Comparison of ENCODE assay signal across 2 cellular contexts in genomic region chr10:57884965-57885617, GRCh38.
TF ChIP-seq lines count a peak whose summit lies in the region.

No MANE protein-coding gene starts in this region.

TF ChIP-seq in liver, 16 proteins besides CTCF, POLR2A, EP300 and RAD21 (continued from another document):
- TF ChIP-seq REST (IDR thresholded peaks at IDR 0.05), result no peak
- no peak for TF ChIP-seq NR2F2 (IDR thresholded peaks at IDR 0.05)
- no peak for TF ChIP-seq HNF4G (IDR thresholded peaks at IDR 0.05)
- TF ChIP-seq ZBTB33 (IDR thresholded peaks at IDR 0.05), result no peak
- peak in 1 of 2 donors; percentile 6 for TF ChIP-seq RXRA (IDR thresholded peaks at IDR 0.05)
- no peak for TF ChIP-seq EGR1 (IDR thresholded peaks at IDR 0.05; ENCODE audit: low read depth in 2 of 2)
- TF ChIP-seq FOXA2 (IDR thresholded peaks at IDR 0.05), result no peak
- no peak for TF ChIP-seq FOXA1 (IDR thresholded peaks at IDR 0.05)
- TF ChIP-seq TAF1 (conservative IDR thresholded peaks at IDR 0.05), result no peak
- no peak for TF ChIP-seq JUND (IDR thresholded peaks at IDR 0.05)
- TF ChIP-seq MAX (IDR thresholded peaks at IDR 0.05), result no peak
- TF ChIP-seq ATF3 (IDR thresholded peaks at IDR 0.05), result no peak

TF ChIP-seq in HepG2, 621 proteins besides CTCF, POLR2A, EP300 and RAD21 (continued from another document):
- TF ChIP-seq ZBTB10 (CRISPR knock-in tag; IDR thresholded peaks at IDR 0.05; ENCODE audit: borderline replicate concordance) (no peak), ZNF792 (CRISPR knock-in tag; IDR thresholded peaks at IDR 0.05) (no peak), GLMP (CRISPR knock-in tag; IDR thresholded peaks at IDR 0.05; ENCODE audit: borderline replicate concordance) (no peak), ZNF276 (CRISPR knock-in tag; IDR thresholded peaks at IDR 0.05; ENCODE audit: low read depth) (no peak), MNT (IDR thresholded peaks at IDR 0.05) (no peak), ZNF761 (CRISPR knock-in tag; conservative IDR thresholded peaks at IDR 0.05) (no peak), IKZF1 (IDR thresholded peaks at IDR 0.05) (no peak), MED13 (CRISPR knock-in tag; IDR thresholded peaks at IDR 0.05) (no peak), ZBTB25 (CRISPR knock-in tag; IDR thresholded peaks at IDR 0.05) (no peak)
